In the genomic region with DNA sequence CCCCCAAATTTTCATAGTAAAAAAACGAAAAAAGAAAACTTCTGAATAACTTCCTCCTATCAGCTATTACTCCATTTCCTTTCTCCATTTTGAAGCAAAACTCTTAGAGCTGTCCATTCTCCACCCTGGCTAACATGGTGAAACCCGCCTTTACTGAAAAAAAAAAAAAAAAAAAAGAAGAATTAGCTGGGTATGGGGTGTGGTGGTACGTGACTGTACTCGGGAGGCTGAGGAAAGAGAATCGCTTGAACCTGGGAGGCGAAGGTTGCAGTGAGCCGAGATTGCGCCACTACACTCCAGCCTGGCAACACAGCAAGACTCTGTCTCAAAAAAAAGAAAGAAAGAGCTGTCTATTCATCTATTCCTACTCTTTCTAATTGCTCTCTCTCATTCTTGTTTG, we compare ENCODE assay signal across 22 cellular contexts. TPM values are rescaled to one million over a fixed set of nuclear protein-coding genes. Genes with fewer than 3 reads are reported as not detected.
"Had no signal": no experiment of that assay in that cellular context is flagged by ENCODE, and none has a peak within 500 bp of the region (broad histone marks: within the 10 kb centered on the region; RNA-seq: fewer than 3 reads in every experiment).

No MANE protein-coding gene starts in this region.

- H3K27me3 ChIP-seq: breast epithelium, hepatocyte, sigmoid colon had no signal

- H2AFZ ChIP-seq: hepatocyte had no signal

- H3K4me3 Mint-ChIP-seq: activated CD4-positive, alpha-beta memory T cell treated with anti-CD3 and anti-CD28 coated beads, Interleukin-2, amount 10 ng/mL, durations not matched to agents 7 days and 5 days; activated naive CD8-positive, alpha-beta T cell treated with anti-CD3 and anti-CD28 coated beads, Interleukin-2, amount 10 ng/mL, durations not matched to agents 7 days and 5 days; naive thymus-derived CD8-positive, alpha-beta T cell; stimulated activated naive CD8-positive, alpha-beta T cell treated with anti-CD3 and anti-CD28 coated beads, Interleukin-15, Interleukin-2, amounts not matched to agents 100 ng/mL and 50 ng/mL, for 24 hours had no signal

- H3K27ac ChIP-seq: breast epithelium, hepatocyte, sigmoid colon had no signal

- ATAC-seq: naive thymus-derived CD8-positive, alpha-beta T cell had no signal

- DNase-seq: activated CD4-positive, alpha-beta memory T cell treated with anti-CD3 and anti-CD28 coated beads, Interleukin-2, amount 10 ng/mL, durations not matched to agents 7 days and 5 days; activated CD4-positive, alpha-beta T cell treated with anti-CD3 and anti-CD28 coated beads for 1 hour; activated CD8-positive, alpha-beta memory T cell treated with anti-CD3 and anti-CD28 coated beads, Interleukin-2, amount 50 U/mL, for 4 hours; activated naive CD8-positive, alpha-beta T cell treated with anti-CD3 and anti-CD28 coated beads, Interleukin-2, amount 10 ng/mL, durations not matched to agents 7 days and 5 days; aorta; naive thymus-derived CD8-positive, alpha-beta T cell; nucleus accumbens; sigmoid colon; stimulated activated CD4-positive, alpha-beta T cell treated with anti-CD3 and anti-CD28 coated beads, Interleukin-12 subunit alpha, Interleukin-12 subunit beta, amount 100 ng/mL, for 4 hours; stimulated activated CD4-positive, alpha-beta T cell treated with anti-CD3 and anti-CD28 coated beads, Interleukin-2, amount 100 ng/mL, for 48 hours; T-helper 9 cell had no signal

- H3K4me1 ChIP-seq: breast epithelium, sigmoid colon had no signal

- H3K4me3 ChIP-seq: breast epithelium, hepatocyte, sigmoid colon had no signal

- H3K4me2 ChIP-seq: hepatocyte had no signal

- H3K9me3 ChIP-seq: breast epithelium, sigmoid colon had no signal

- H3K36me3 ChIP-seq: breast epithelium had no signal

- H3K79me2 ChIP-seq: hepatocyte had no signal

- H3K27ac Mint-ChIP-seq: activated CD4-positive, alpha-beta memory T cell treated with anti-CD3 and anti-CD28 coated beads, Interleukin-2, amount 10 ng/mL, durations not matched to agents 7 days and 5 days; activated naive CD8-positive, alpha-beta T cell treated with anti-CD3 and anti-CD28 coated beads, Interleukin-2, amount 10 ng/mL, durations not matched to agents 7 days and 5 days; progenitor cell of endocrine pancreas; stimulated activated naive CD8-positive, alpha-beta T cell treated with anti-CD3 and anti-CD28 coated beads, Interleukin-15, Interleukin-2, amounts not matched to agents 100 ng/mL and 50 ng/mL, for 24 hours had no signal

- H3K9me3 Mint-ChIP-seq: activated CD4-positive, alpha-beta memory T cell treated with anti-CD3 and anti-CD28 coated beads, Interleukin-2, amount 10 ng/mL, durations not matched to agents 7 days and 5 days; activated naive CD8-positive, alpha-beta T cell treated with anti-CD3 and anti-CD28 coated beads, Interleukin-2, amount 10 ng/mL, durations not matched to agents 7 days and 5 days; naive thymus-derived CD8-positive, alpha-beta T cell; stimulated activated naive CD8-positive, alpha-beta T cell treated with anti-CD3 and anti-CD28 coated beads, Interleukin-15, Interleukin-2, amounts not matched to agents 100 ng/mL and 50 ng/mL, for 24 hours had no signal

- H3K27me3 Mint-ChIP-seq: activated CD4-positive, alpha-beta memory T cell treated with anti-CD3 and anti-CD28 coated beads, Interleukin-2, amount 10 ng/mL, durations not matched to agents 7 days and 5 days; activated naive CD8-positive, alpha-beta T cell treated with anti-CD3 and anti-CD28 coated beads, Interleukin-2, amount 10 ng/mL, durations not matched to agents 7 days and 5 days; naive thymus-derived CD8-positive, alpha-beta T cell; progenitor cell of endocrine pancreas; stimulated activated naive CD8-positive, alpha-beta T cell treated with anti-CD3 and anti-CD28 coated beads, Interleukin-15, Interleukin-2, amounts not matched to agents 100 ng/mL and 50 ng/mL, for 24 hours had no signal

RNA-seq across cellular contexts. Expression of gene TEX54, which starts 16.1 kb away (rescaled TPM):
- total RNA-seq: activated CD4-positive, alpha-beta memory T cell treated with anti-CD3 and anti-CD28 coated beads, Interleukin-2, amount 10 ng/mL, durations not matched to agents 7 days and 5 days; activated naive CD8-positive, alpha-beta T cell treated with anti-CD3 and anti-CD28 coated beads, Interleukin-2, amount 10 ng/mL, durations not matched to agents 7 days and 5 days; aorta; cerebellum; dermis microvascular lymphatic vessel endothelial cell; hepatocyte; kidney epithelial cell; lower leg skin; progenitor cell of endocrine pancreas; temporal lobe; urinary bladder had no signal
- polyA plus RNA-seq: esophagus, sigmoid colon, urinary bladder had no signal
